8 cellular contexts compared by ENCODE assay signal in the genomic region with DNA sequence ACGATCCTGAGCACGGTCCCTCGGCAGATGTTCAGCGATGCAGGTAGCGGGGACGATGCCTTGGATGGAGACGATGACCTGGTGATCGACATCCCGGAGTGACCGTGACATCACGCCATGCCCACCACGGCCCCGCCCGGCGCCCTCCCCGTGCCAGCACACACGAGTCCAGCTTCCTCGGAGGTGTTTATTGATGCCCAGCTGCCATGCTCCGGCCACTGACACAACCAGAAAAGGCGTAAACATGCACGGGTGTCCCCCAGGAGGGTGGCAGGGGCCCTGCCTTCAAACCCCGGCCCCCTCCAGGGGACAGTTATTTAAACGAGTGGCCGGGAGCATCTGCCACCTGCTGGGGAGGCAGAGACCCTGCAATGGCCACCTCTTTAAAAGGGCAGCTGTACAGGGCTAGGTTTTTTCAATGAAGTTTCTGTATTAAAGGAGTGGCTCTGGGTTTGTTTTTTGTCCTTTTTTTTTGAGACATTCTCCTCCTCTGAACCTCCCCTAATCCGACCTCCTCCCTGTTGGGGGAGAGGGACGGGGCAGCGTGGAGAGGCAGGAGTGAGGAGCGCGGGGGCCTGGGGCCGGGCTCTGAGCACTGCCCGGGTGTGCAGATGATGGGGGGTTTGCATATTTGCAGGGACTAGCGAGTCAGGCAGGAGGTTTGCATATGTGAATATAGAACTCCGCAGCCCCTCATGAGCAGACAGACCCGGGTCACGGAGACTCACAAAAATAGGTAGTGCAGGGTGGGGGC. TPM values are rescaled to one million over a fixed set of nuclear protein-coding genes. Genes with fewer than 3 reads are reported as not detected.
DNase-seq lines count a peak whose midpoint lies in the region; ATAC-seq and TF ChIP-seq lines count a peak whose summit lies in the region.

No MANE protein-coding gene starts in this region.

- no peaks in the 10 kb centered on the region for H3K9me3 ChIP-seq in CD4-positive, alpha-beta memory T cell (ENCODE audit: control insufficient read depth in 1 of 2, low read length in 2 of 2)

- H3K27ac Mint-ChIP-seq in CD4-positive, alpha-beta memory T cell = no peak overlapping the region
- no peak overlapping the region for H3K27ac Mint-ChIP-seq in type B pancreatic cell

- no peak overlapping the region for H3K4me3 ChIP-seq in CD4-positive, alpha-beta memory T cell (ENCODE audit: low read length in 2 of 2)

- in situ Hi-C loops in T47D (cut with HindIII; ENCODE audit: low pct_unique_long_range_greater_than_20kb, low sequenced_read_pairs) = no loop called here

- no peak overlapping the region for H3K4me3 Mint-ChIP-seq in CD4-positive, alpha-beta memory T cell
- H3K4me3 Mint-ChIP-seq in type B pancreatic cell = no peak overlapping the region

- intact Hi-C loops in CD4-positive, alpha-beta memory T cell (cut with micrococcal nuclease) = loop anchor here (1.0 to 2.0 kb wide), 2 partner anchors 305 to 313 kb away; no protein-coding TSS in a partner anchor

- peaks cover 6% of the 10 kb centered on the region for H3K27me3 ChIP-seq in CD4-positive, alpha-beta memory T cell (ENCODE audit: insufficient read depth, low read length)

- CTCF ChIA-PET in CD4-positive, alpha-beta memory T cell (lab: Charles Lee; ENCODE audit: partially characterized antibody) = interaction anchor here (0.8 to 3.2 kb wide), 9 partner anchors 9 to 326 kb away, joined by 3 to 16 read pairs (median 5); a partner anchor contains a TSS

- H3K27ac ChIP-seq in CD4-positive, alpha-beta memory T cell (ENCODE audit: low read depth, low read length) = no peak overlapping the region

- H3K27me3 Mint-ChIP-seq in CD4-positive, alpha-beta memory T cell = peaks cover 2 to 11% of the 10 kb centered on the region in 2 donors
- H3K27me3 Mint-ChIP-seq in type B pancreatic cell = peaks cover 20% of the 10 kb centered on the region

- no peaks in the 10 kb centered on the region for H3K9me3 Mint-ChIP-seq in CD4-positive, alpha-beta memory T cell
- H3K9me3 Mint-ChIP-seq in type B pancreatic cell = no peaks in the 10 kb centered on the region

- peaks cover 5% of the 10 kb centered on the region for H3K4me1 ChIP-seq in CD4-positive, alpha-beta memory T cell (ENCODE audit: insufficient read depth, low read length)

- TF ChIP-seq CTCF in type B pancreatic cell (conservative IDR thresholded peaks at IDR 0.05) = peak; percentile 89

- peak in 4 of 5 donors; percentile 39 to 48 (median 44) for DNase-seq in CD4-positive, alpha-beta memory T cell
- DNase-seq in GM19238 (ENCODE audit: insufficient read length, low spot score) = peak; percentile 72
- DNase-seq in RPMI8226 = peak; percentile 61
- peak; percentile 57 to 90 for DNase-seq in T47D (ENCODE audit: low read depth in 1 of 2, low spot score in 1 of 2)
- peak; percentile 68 for DNase-seq in left kidney (ENCODE audit: low read depth, low spot score)
- no peak for DNase-seq in type B pancreatic cell (ENCODE audit: extremely low spot score, unreplicated experiment)

- no peak for ATAC-seq in HG02642 (IDR thresholded peaks at IDR 0.05; ENCODE audit: poor library complexity, unreplicated experiment)
- ATAC-seq in GM18870 (IDR thresholded peaks at IDR 0.05; ENCODE audit: unreplicated experiment) = no peak

- H3K36me3 Mint-ChIP-seq in CD4-positive, alpha-beta memory T cell = peaks cover 8 to 16% of the 10 kb centered on the region in 2 donors
- H3K36me3 Mint-ChIP-seq in type B pancreatic cell = no peaks in the 10 kb centered on the region

- peaks cover 4% of the 10 kb centered on the region for H3K36me3 ChIP-seq in CD4-positive, alpha-beta memory T cell (ENCODE audit: insufficient read depth, low read length)

- peaks cover 2 to 5% (median 4%) of the 10 kb centered on the region in 4 donors for H3K4me1 Mint-ChIP-seq in CD4-positive, alpha-beta memory T cell
- no peaks in the 10 kb centered on the region for H3K4me1 Mint-ChIP-seq in type B pancreatic cell (ENCODE audit: unreplicated experiment)

- POLR2A ChIA-PET in CD4-positive, alpha-beta memory T cell (lab: Charles Lee; ENCODE audit: partially characterized antibody) = interaction anchor here (0.7 to 1.5 kb wide), 9 partner anchors 9 to 329 kb away, joined by 3 to 4 read pairs (median 3); a partner anchor contains a TSS

RNA-seq across cellular contexts. Expression of a gene that starts 5.3 kb away (rescaled TPM):
- total RNA-seq in CD4-positive, alpha-beta memory T cell = under 1 TPM in 1 of 2 experiments, not detected in 1; 0.80 TPM
- not detected for polyA plus RNA-seq in CD4-positive, alpha-beta memory T cell
- total RNA-seq in type B pancreatic cell (ENCODE audit: low replicate concordance) = 6.9 and 9.7 TPM in 2 replicates

RNA-seq across cellular contexts. Expression of a gene that starts 9.5 kb away (rescaled TPM):
- total RNA-seq in CD4-positive, alpha-beta memory T cell = 100 to 1,000 TPM; 124 to 126 TPM
- 1 to 10 TPM; 6.7 to 7.3 TPM for polyA plus RNA-seq in CD4-positive, alpha-beta memory T cell
- total RNA-seq in type B pancreatic cell (ENCODE audit: low replicate concordance) = 52.8 and 78.7 TPM in 2 replicates

RNA-seq across cellular contexts. Expression of a gene that starts 10.1 kb away (rescaled TPM):
- total RNA-seq in CD4-positive, alpha-beta memory T cell = 10 to 100 TPM; 19.2 to 19.7 TPM
- polyA plus RNA-seq in CD4-positive, alpha-beta memory T cell = 10 to 100 TPM; 21.4 to 26.0 TPM
- 13.7 and 20.9 TPM in 2 replicates for total RNA-seq in type B pancreatic cell (ENCODE audit: low replicate concordance)

RNA-seq across cellular contexts. Expression of a gene that starts 17.5 kb away (rescaled TPM):
- total RNA-seq in CD4-positive, alpha-beta memory T cell = not detected
- polyA plus RNA-seq in CD4-positive, alpha-beta memory T cell = not detected
- total RNA-seq in type B pancreatic cell (ENCODE audit: low replicate concordance) = not detected in 2 replicates

RNA-seq across cellular contexts. Expression of a gene that starts 25.6 kb away (rescaled TPM):
- total RNA-seq in CD4-positive, alpha-beta memory T cell = not detected
- polyA plus RNA-seq in CD4-positive, alpha-beta memory T cell = not detected
- total RNA-seq in type B pancreatic cell (ENCODE audit: low replicate concordance) = 0.31 and 2.1 TPM in 2 replicates
